8 cellular contexts compared by ENCODE assay signal in the genomic region with DNA sequence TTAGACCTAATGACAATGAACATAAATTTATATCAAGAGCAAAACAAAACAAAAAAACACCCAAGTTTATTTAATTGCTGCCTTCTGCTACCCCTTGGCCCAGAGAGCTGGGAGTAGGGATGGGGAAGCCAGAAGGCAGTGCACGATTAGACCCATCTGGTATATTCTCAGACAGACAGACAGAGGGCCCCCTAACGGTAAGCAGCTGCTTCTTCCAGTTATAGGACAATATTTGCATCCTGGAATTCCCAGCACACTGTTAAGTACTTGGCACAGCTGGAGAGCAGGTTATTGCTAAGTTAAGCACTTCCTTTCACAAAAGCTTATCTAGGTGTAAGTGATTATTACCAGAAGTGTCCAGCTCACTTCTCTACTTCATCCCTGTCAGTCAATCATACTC. TPM values are rescaled to one million over a fixed set of nuclear protein-coding genes. Genes with fewer than 3 reads are reported as not detected.
DNase-seq lines count a peak whose midpoint lies in the region; ATAC-seq and TF ChIP-seq lines count a peak whose summit lies in the region.

No MANE protein-coding gene starts in this region.

- no peaks in the 10 kb centered on the region for H3K9me3 ChIP-seq in body of pancreas

- intact Hi-C loops in body of pancreas (cut with DNase I), result no loop called here

- DNase-seq in GM12864 (ENCODE audit: low read depth) (no peak), NCI-H2171 (lab: John Stamatoyannopoulos, UW) (peak; percentile 43), body of pancreas (peak; percentile 60 to 85 (median 75)), neural crest cell (ENCODE audit: low read depth, low spot score) (no peak), activated T-cell treated with anti-CD3 and anti-CD28 coated beads for 4 hours (no peak), NOMO-1 treated with dmso at 0.1 percent for 144 hours (lab: John Stamatoyannopoulos, UW; ENCODE audit: unreplicated experiment) (no peak)
- no peak for DNase-seq in natural killer cell treated with Interleukin-12 subunit alpha and Interleukin-12 subunit beta and Interleukin-15 and Interleukin-18, amount 100 ng/mL, for 72 hours (ENCODE audit: low spot score)

- no peak overlapping the region for H3K4me3 ChIP-seq in GM12864 (ENCODE audit: low read depth, low read length)
- H3K4me3 ChIP-seq in body of pancreas, result no peak overlapping the region

- H3K27me3 ChIP-seq in body of pancreas, result no peaks in the 10 kb centered on the region

- TF ChIP-seq POLR2A in body of pancreas (IDR thresholded peaks at IDR 0.05), result no peak

- H3K4me3 Mint-ChIP-seq in neural crest cell, result no peak overlapping the region
- no peak overlapping the region for H3K4me3 Mint-ChIP-seq in natural killer cell treated with Interleukin-12 subunit alpha and Interleukin-12 subunit beta and Interleukin-15 and Interleukin-18, amount 100 ng/mL, for 72 hours

- no peaks in the 10 kb centered on the region for H3K27me3 Mint-ChIP-seq in neural crest cell (ENCODE audit: low read depth)
- H3K27me3 Mint-ChIP-seq in natural killer cell treated with Interleukin-12 subunit alpha and Interleukin-12 subunit beta and Interleukin-15 and Interleukin-18, amount 100 ng/mL, for 72 hours, result peaks cover 14 to 39% of the 10 kb centered on the region in 2 donors

- no peaks in the 10 kb centered on the region for H3K36me3 Mint-ChIP-seq in neural crest cell (ENCODE audit: low read depth)
- no peaks in the 10 kb centered on the region for H3K36me3 Mint-ChIP-seq in natural killer cell treated with Interleukin-12 subunit alpha and Interleukin-12 subunit beta and Interleukin-15 and Interleukin-18, amount 100 ng/mL, for 72 hours

- no peaks in the 10 kb centered on the region for H3K36me3 ChIP-seq in body of pancreas (replicated peaks in 1 of 2; ENCODE audit: insufficient read depth in 1 of 2, low read depth in 2 of 2)

- H3K27ac ChIP-seq in body of pancreas, result peak overlapping the region in 3 of 4 donors; percentile 84 to 91 (median 87)

- no peak overlapping the region for H3K27ac Mint-ChIP-seq in neural crest cell (ENCODE audit: unreplicated experiment)
- H3K27ac Mint-ChIP-seq in natural killer cell treated with Interleukin-12 subunit alpha and Interleukin-12 subunit beta and Interleukin-15 and Interleukin-18, amount 100 ng/mL, for 72 hours, result peak overlapping the region in 1 of 2 donors; percentile 9

- peak; percentile 49 for TF ChIP-seq CTCF in GM12864 (IDR thresholded peaks at IDR 0.05; ENCODE audit: low read depth, low read length, missing control alignments)
- peak; percentile 31 to 69 (median 56) for TF ChIP-seq CTCF in body of pancreas (IDR thresholded peaks at IDR 0.05)
- peak; percentile 39 for TF ChIP-seq CTCF in neural crest cell (conservative IDR thresholded peaks at IDR 0.05)

- peaks cover 34% of the 10 kb centered on the region for H3K4me1 ChIP-seq in body of pancreas

- WGBS in body of pancreas, 2 donors, result 2 to 4% methylated on average over 2 of the region's 2 CpGs

- peaks cover 6% of the 10 kb centered on the region for H3K9me3 Mint-ChIP-seq in neural crest cell
- no peaks in the 10 kb centered on the region for H3K9me3 Mint-ChIP-seq in natural killer cell treated with Interleukin-12 subunit alpha and Interleukin-12 subunit beta and Interleukin-15 and Interleukin-18, amount 100 ng/mL, for 72 hours

- H3K4me1 Mint-ChIP-seq in neural crest cell, result no peaks in the 10 kb centered on the region
- H3K4me1 Mint-ChIP-seq in natural killer cell treated with Interleukin-12 subunit alpha and Interleukin-12 subunit beta and Interleukin-15 and Interleukin-18, amount 100 ng/mL, for 72 hours (ENCODE audit: low read depth in 2 of 2), result peaks cover 22 to 29% of the 10 kb centered on the region in 2 donors

- peak; percentile 81 for ATAC-seq in body of pancreas
- no peak for ATAC-seq in natural killer cell treated with Interleukin-12 subunit alpha and Interleukin-12 subunit beta and Interleukin-15 and Interleukin-18, amount 100 ng/mL, for 72 hours
- ATAC-seq in HG03108 (IDR thresholded peaks at IDR 0.05; ENCODE audit: unreplicated experiment), result no peak

RNA-seq across cellular contexts. Expression of a gene that starts 39.3 kb away (rescaled TPM):
- total RNA-seq in body of pancreas, result 100 to 1,000 TPM in 1 of 2 donors, 10 to 100 TPM in 1; 75.8 to 142 TPM
- not detected in 2 replicates for total RNA-seq in neural crest cell
- total RNA-seq in natural killer cell treated with Interleukin-12 subunit alpha and Interleukin-12 subunit beta and Interleukin-15 and Interleukin-18, amount 100 ng/mL, for 72 hours, result not detected

RNA-seq across cellular contexts. Expression of a gene that starts 59.0 kb away (rescaled TPM):
- total RNA-seq in body of pancreas (1 to 10 TPM; 1.6 to 2.1 TPM), neural crest cell (not detected in 2 replicates)
- total RNA-seq in natural killer cell treated with Interleukin-12 subunit alpha and Interleukin-12 subunit beta and Interleukin-15 and Interleukin-18, amount 100 ng/mL, for 72 hours, result not detected

Comparison
In these comparisons a context has a peak if more than half of its experiments do, and no peak if none do; other contexts are left out.
1. DNase-seq: peak in NCI-H2171 (single experiment) and body of pancreas (4 of 4); none in GM12864 (single experiment), neural crest cell (single experiment), natural killer cell treated with Interleukin-12 subunit alpha and Interleukin-12 subunit beta and Interleukin-15 and Interleukin-18, amount 100 ng/mL, for 72 hours (single experiment), activated T-cell treated with anti-CD3 and anti-CD28 coated beads for 4 hours (single experiment) and NOMO-1 treated with dmso at 0.1 percent for 144 hours (single experiment).
2. RNA of a gene that starts 39.3 kb away (total RNA-seq): 75.8 to 142 TPM in body of pancreas; not detected in natural killer cell treated with Interleukin-12 subunit alpha and Interleukin-12 subunit beta and Interleukin-15 and Interleukin-18, amount 100 ng/mL, for 72 hours and not detected in neural crest cell; every median in the first group is over 10 times any median in the second.
3. Peak in every context shown above with its lines, with median percentiles within 50 percentile points of each other: CTCF ChIP-seq.